Comparison of ENCODE assay signal across 9 cellular contexts in the genomic region with DNA sequence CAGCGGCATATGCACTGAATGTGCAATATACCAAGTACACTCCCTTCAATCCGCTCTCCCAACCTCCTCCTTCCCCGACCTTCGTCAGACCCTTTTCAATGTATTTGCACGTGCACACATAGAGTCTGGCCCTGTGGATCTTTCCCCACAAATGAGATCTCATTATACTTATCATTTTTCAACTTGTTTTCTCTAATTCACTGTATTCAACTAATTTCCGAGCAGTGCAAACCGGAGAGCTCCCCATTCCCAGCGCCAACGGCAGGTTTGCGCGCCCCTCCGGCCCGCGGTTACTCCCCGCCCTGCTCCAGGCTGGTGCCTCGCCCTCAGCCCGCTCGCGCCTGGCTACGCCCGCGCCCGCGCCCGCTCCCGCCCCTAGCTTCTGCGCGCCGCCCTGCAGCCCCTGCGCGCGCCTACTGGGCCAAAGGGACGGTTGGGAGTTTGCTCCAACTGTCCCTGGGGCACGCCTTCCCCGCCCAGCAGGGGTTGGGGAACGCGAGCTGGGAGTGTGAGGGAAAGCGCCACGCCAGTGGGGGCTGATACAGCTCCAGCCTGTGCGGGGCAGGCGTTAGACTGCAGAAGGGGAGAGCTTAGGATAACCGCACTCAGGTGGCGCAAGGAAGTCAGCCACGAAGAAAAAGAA. TPM values are rescaled to one million over a fixed set of nuclear protein-coding genes. Genes with fewer than 3 reads are reported as not detected.
DNase-seq lines count a peak whose midpoint lies in the region; ATAC-seq and TF ChIP-seq lines count a peak whose summit lies in the region.
"Had no signal": no experiment of that assay in that cellular context is flagged by ENCODE, and none has a peak within 500 bp of the region (broad histone marks: within the 10 kb centered on the region; RNA-seq: fewer than 3 reads in every experiment).

No MANE protein-coding gene starts in this region.

- POLR2A ChIA-PET in WTC11 (lab: Charles Lee), result interaction anchor here (1.2 to 1.6 kb wide), 2 partner anchors 16 to 55 kb away, joined by 3 to 7 read pairs; a partner anchor contains a TSS

- CTCF ChIA-PET in WTC11 (lab: Charles Lee), result interaction anchor here (0.6 to 2.0 kb wide), 25 partner anchors 9 to 718 kb away, joined by 3 to 35 read pairs (median 4); a partner anchor contains a TSS

- H3K4me1 Mint-ChIP-seq in WTC11 (peaks cover 34% of the 10 kb centered on the region), neural crest cell (peaks cover 30% of the 10 kb centered on the region)

- H3K4me3 Mint-ChIP-seq in WTC11, result peak overlapping the region; percentile 76
- peak overlapping the region; percentile 58 for H3K4me3 Mint-ChIP-seq in neural crest cell

- peaks cover 0 to 12% of the 10 kb centered on the region in 2 donors for H3K27me3 ChIP-seq in esophagus (ENCODE audit: control insufficient read depth in 1 of 2, insufficient read depth in 2 of 2, low read length in 2 of 2)

- peak overlapping the region; percentile 14 to 42 for H3K4me3 ChIP-seq in esophagus (ENCODE audit: low read depth in 1 of 2, low read length in 2 of 2)

- peaks cover 98% of the 10 kb centered on the region for H3K27me3 Mint-ChIP-seq in WTC11 (ENCODE audit: low read depth)
- H3K27me3 Mint-ChIP-seq in neural crest cell (ENCODE audit: low read depth), result peaks cover 93% of the 10 kb centered on the region

- DNase-seq in ELF-1 (ENCODE audit: low read depth, low spot score), result peak; percentile 88
- peak; percentile 34 for DNase-seq in NCI-H1092 treated with DMSO at 0.1 percent for 48 hours (lab: John Stamatoyannopoulos, UW)
- peak; percentile 88 for DNase-seq in WTC11 (ENCODE audit: low spot score)
- peak; percentile 51 for DNase-seq in neural crest cell (ENCODE audit: low read depth, low spot score)
- no peak for DNase-seq in foreskin melanocyte

- no peak overlapping the region for H3K27ac ChIP-seq in esophagus (ENCODE audit: low read depth in 2 of 2, low read length in 1 of 2)

- 2 to 3% methylated on average over 44 of the region's 44 CpGs for WGBS in esophagus, 2 donors

- peaks cover 0 to 3% of the 10 kb centered on the region in 2 donors for H3K9me3 ChIP-seq in esophagus (ENCODE audit: control insufficient read depth in 2 of 2, insufficient read depth in 1 of 2, low read depth in 1 of 2, low read length in 1 of 2)

- H3K9me3 Mint-ChIP-seq in WTC11 (no peaks in the 10 kb centered on the region), neural crest cell (no peaks in the 10 kb centered on the region)

- ATAC-seq in WTC11 (peak; percentile 90), GM18502 (IDR thresholded peaks at IDR 0.05; ENCODE audit: poor library complexity, unreplicated experiment) (no peak), GM21526 (IDR thresholded peaks at IDR 0.05; ENCODE audit: low FRiP score, unreplicated experiment) (no peak)

- H3K27ac Mint-ChIP-seq in WTC11 (no peak overlapping the region), neural crest cell (ENCODE audit: unreplicated experiment) (no peak overlapping the region)

- no peaks in the 10 kb centered on the region for H3K36me3 ChIP-seq in esophagus (ENCODE audit: control insufficient read depth in 2 of 2, insufficient read depth in 2 of 2, low read length in 1 of 2)

- TF ChIP-seq CTCF in WTC11 (IDR thresholded peaks at IDR 0.05) (no peak), neural crest cell (conservative IDR thresholded peaks at IDR 0.05) (peak; percentile 41)

- H3K4me1 ChIP-seq in esophagus (ENCODE audit: control insufficient read depth in 2 of 2, insufficient read depth in 2 of 2, low read length in 1 of 2), result peaks cover 7 to 9% of the 10 kb centered on the region in 2 donors

- no peaks in the 10 kb centered on the region for H3K36me3 Mint-ChIP-seq in WTC11
- no peaks in the 10 kb centered on the region for H3K36me3 Mint-ChIP-seq in neural crest cell (ENCODE audit: low read depth)

TF ChIP-seq in WTC11, 78 proteins besides CTCF, POLR2A, EP300 and RAD21 (continues in another document):
- TF ChIP-seq, protein P1, sequence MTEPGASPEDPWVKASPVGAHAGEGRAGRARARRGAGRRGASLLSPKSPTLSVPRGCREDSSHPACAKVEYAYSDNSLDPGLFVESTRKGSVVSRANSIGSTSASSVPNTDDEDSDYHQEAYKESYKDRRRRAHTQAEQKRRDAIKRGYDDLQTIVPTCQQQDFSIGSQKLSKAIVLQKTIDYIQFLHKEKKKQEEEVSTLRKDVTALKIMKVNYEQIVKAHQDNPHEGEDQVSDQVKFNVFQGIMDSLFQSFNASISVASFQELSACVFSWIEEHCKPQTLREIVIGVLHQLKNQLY (CRISPR knock-in tag; IDR thresholded peaks at IDR 0.05), result no peak
- TF ChIP-seq KAT7 (CRISPR knock-in tag; IDR thresholded peaks at IDR 0.05; ENCODE audit: borderline replicate concordance), result 0 out of 2 replicates have a peak, but pooled peaks have one; percentile 76
- TF ChIP-seq, protein P2, sequence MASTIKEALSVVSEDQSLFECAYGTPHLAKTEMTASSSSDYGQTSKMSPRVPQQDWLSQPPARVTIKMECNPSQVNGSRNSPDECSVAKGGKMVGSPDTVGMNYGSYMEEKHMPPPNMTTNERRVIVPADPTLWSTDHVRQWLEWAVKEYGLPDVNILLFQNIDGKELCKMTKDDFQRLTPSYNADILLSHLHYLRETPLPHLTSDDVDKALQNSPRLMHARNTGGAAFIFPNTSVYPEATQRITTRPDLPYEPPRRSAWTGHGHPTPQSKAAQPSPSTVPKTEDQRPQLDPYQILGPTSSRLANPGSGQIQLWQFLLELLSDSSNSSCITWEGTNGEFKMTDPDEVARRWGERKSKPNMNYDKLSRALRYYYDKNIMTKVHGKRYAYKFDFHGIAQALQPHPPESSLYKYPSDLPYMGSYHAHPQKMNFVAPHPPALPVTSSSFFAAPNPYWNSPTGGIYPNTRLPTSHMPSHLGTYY (CRISPR knock-in tag; IDR thresholded peaks at IDR 0.05), result no peak
- TF ChIP-seq, protein P3, sequence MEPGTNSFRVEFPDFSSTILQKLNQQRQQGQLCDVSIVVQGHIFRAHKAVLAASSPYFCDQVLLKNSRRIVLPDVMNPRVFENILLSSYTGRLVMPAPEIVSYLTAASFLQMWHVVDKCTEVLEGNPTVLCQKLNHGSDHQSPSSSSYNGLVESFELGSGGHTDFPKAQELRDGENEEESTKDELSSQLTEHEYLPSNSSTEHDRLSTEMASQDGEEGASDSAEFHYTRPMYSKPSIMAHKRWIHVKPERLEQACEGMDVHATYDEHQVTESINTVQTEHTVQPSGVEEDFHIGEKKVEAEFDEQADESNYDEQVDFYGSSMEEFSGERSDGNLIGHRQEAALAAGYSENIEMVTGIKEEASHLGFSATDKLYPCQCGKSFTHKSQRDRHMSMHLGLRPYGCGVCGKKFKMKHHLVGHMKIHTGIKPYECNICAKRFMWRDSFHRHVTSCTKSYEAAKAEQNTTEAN (CRISPR knock-in tag; IDR thresholded peaks at IDR 0.05), result no peak
- peak; percentile 51; the same call in 1 of the 2 replicates for TF ChIP-seq FOXP1 (CRISPR knock-in tag; IDR thresholded peaks at IDR 0.05; ENCODE audit: borderline replicate concordance)
- TF ChIP-seq, protein P4, sequence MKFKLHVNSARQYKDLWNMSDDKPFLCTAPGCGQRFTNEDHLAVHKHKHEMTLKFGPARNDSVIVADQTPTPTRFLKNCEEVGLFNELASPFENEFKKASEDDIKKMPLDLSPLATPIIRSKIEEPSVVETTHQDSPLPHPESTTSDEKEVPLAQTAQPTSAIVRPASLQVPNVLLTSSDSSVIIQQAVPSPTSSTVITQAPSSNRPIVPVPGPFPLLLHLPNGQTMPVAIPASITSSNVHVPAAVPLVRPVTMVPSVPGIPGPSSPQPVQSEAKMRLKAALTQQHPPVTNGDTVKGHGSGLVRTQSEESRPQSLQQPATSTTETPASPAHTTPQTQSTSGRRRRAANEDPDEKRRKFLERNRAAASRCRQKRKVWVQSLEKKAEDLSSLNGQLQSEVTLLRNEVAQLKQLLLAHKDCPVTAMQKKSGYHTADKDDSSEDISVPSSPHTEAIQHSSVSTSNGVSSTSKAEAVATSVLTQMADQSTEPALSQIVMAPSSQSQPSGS (CRISPR knock-in tag; IDR thresholded peaks at IDR 0.05; ENCODE audit: borderline replicate concordance, low read depth), result no peak
- TF ChIP-seq, protein P5, sequence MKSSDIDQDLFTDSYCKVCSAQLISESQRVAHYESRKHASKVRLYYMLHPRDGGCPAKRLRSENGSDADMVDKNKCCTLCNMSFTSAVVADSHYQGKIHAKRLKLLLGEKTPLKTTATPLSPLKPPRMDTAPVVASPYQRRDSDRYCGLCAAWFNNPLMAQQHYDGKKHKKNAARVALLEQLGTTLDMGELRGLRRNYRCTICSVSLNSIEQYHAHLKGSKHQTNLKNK (CRISPR knock-in tag; IDR thresholded peaks at IDR 0.05), result no peak
- peak; percentile 51; the same call in 1 of the 2 replicates for TF ChIP-seq MYBL2 (CRISPR knock-in tag; IDR thresholded peaks at IDR 0.05)
- TF ChIP-seq ZNF423 (CRISPR knock-in tag; IDR thresholded peaks at IDR 0.05), result no peak
- no peak for TF ChIP-seq RELA (CRISPR knock-in tag; IDR thresholded peaks at IDR 0.05; ENCODE audit: borderline replicate concordance)
- peak; percentile 45; the same call in 1 of the 2 replicates for TF ChIP-seq FOXK1 (CRISPR knock-in tag; IDR thresholded peaks at IDR 0.05)
- TF ChIP-seq NR2C2 (CRISPR knock-in tag; IDR thresholded peaks at IDR 0.05), result no peak
- TF ChIP-seq TEAD1 (CRISPR knock-in tag; IDR thresholded peaks at IDR 0.05), result peak; percentile 15; the same call in 1 of the 2 replicates
- TF ChIP-seq NFYB (CRISPR knock-in tag; conservative IDR thresholded peaks at IDR 0.05; ENCODE audit: low read depth), result 0 out of 2 replicates have a peak, but pooled peaks have one; percentile 14
- TF ChIP-seq ETV6 (CRISPR knock-in tag; IDR thresholded peaks at IDR 0.05), result peak; percentile 87
- TF ChIP-seq, protein P6, sequence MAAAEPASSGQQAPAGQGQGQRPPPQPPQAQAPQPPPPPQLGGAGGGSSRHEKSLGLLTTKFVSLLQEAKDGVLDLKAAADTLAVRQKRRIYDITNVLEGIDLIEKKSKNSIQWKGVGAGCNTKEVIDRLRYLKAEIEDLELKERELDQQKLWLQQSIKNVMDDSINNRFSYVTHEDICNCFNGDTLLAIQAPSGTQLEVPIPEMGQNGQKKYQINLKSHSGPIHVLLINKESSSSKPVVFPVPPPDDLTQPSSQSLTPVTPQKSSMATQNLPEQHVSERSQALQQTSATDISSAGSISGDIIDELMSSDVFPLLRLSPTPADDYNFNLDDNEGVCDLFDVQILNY (CRISPR knock-in tag; IDR thresholded peaks at IDR 0.05), result peak; percentile 87
- no peak for TF ChIP-seq EMX1 (CRISPR knock-in tag; IDR thresholded peaks at IDR 0.05)

RNA-seq across cellular contexts. Expression of a gene that starts 3.3 kb away (rescaled TPM):
- total RNA-seq in WTC11 (2021) (not detected in 3 replicates), neural crest cell (not detected in 2 replicates)
- polyA plus RNA-seq in esophagus, result not detected

RNA-seq across cellular contexts. Expression of a gene that starts 16.3 kb away (rescaled TPM):
- total RNA-seq in WTC11 (2021), result 30.6 to 39.2 TPM (median 33.7 TPM) in 3 replicates
- polyA plus RNA-seq in esophagus, result 1 to 10 TPM; 3.0 to 3.7 TPM
- 49.0 TPM in 2 replicates for total RNA-seq in neural crest cell
- total RNA-seq: T-helper 2 cell treated with Interferon-gamma antibody and Interleukin-4, amounts not matched to agents 100 ng/mL and 5 ng/mL, for 36 hours had no signal

RNA-seq across cellular contexts. Expression of a gene that starts 50.8 kb away (rescaled TPM):
- total RNA-seq in WTC11 (2021), result 0.20 TPM in 1 of 3 replicates, not detected in the others
- polyA plus RNA-seq in esophagus, result under 1 TPM; 0.04 to 0.06 TPM
- not detected in 2 replicates for total RNA-seq in neural crest cell
- total RNA-seq: T-helper 2 cell treated with Interferon-gamma antibody and Interleukin-4, amounts not matched to agents 100 ng/mL and 5 ng/mL, for 36 hours had no signal

RNA-seq across cellular contexts. Expression of a gene that starts 57.1 kb away (rescaled TPM):
- total RNA-seq in WTC11 (2021), result 0.14 to 0.44 TPM (median 0.24 TPM) in 3 replicates
- polyA plus RNA-seq in esophagus, result 1 to 10 TPM; 1.2 to 2.0 TPM
- total RNA-seq in neural crest cell, result 0.28 TPM in 1 of 2 replicates, not detected in the other
- total RNA-seq: T-helper 2 cell treated with Interferon-gamma antibody and Interleukin-4, amounts not matched to agents 100 ng/mL and 5 ng/mL, for 36 hours had no signal
